19 cellular contexts compared by ENCODE assay signal in the genomic region with DNA sequence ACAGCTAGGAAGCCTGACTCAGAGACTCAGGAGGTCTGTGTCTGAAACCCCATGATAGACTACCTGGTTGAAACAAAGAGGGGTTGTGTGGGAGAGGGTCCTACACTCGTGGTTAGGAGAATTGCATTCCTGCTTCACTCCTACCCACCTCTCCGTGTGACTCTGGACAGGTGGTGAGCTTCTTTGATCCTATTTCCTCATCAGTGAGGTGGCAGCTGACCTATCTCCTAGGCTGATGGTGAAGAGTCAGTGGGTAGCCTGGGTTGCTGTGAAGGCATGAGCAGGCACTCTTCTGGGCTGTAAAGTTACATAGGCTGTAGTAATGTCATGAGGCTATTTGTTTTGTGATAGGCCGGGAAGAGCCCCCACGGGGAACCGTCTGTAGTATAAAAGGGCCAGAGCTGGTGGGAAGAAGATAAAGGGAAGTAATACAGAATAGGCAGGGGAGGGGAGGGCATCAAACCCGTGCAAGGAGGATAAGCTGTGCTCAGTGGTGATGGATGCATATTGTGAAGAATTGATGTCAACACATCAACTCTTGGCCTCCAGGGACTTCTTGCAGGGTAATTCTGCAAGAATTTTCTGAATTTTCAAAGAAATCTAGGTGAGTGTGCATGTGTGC. TPM values are rescaled to one million over a fixed set of nuclear protein-coding genes. Genes with fewer than 3 reads are reported as not detected.
DNase-seq lines count a peak whose midpoint lies in the region; ATAC-seq and TF ChIP-seq lines count a peak whose summit lies in the region.
"Had no signal": no experiment of that assay in that cellular context is flagged by ENCODE, and none has a peak within 500 bp of the region (broad histone marks: within the 10 kb centered on the region; RNA-seq: fewer than 3 reads in every experiment).

No MANE protein-coding gene starts in this region.

- H3K4me1 ChIP-seq in stomach, result peaks cover 6 to 66% (median 35%) of the 10 kb centered on the region in 4 donors

- 61 to 69% (median 69%) methylated on average over 6 of the region's 6 CpGs for WGBS in stomach, 5 donors

- ATAC-seq in activated B cell treated with CpG ODN at 0.5 μM for 24 hours (ENCODE audit: low read depth), result peak; percentile 51

- H3K36me3 Mint-ChIP-seq in activated B cell treated with CpG ODN at 0.5 μM for 24 hours (ENCODE audit: low read depth), result peaks cover 68% of the 10 kb centered on the region
- H3K36me3 Mint-ChIP-seq in neural crest cell (ENCODE audit: low read depth), result peaks cover 15% of the 10 kb centered on the region

- peaks cover 98% of the 10 kb centered on the region for H3K4me1 Mint-ChIP-seq in activated B cell treated with CpG ODN at 0.5 μM for 24 hours
- peaks cover 3% of the 10 kb centered on the region for H3K4me1 Mint-ChIP-seq in neural crest cell

- CTCF ChIA-PET in activated B cell treated with CpG ODN at 0.5 μM for 24 hours (lab: Charles Lee), result interaction anchor here (1.0 to 1.6 kb wide), 4 partner anchors 8 to 25 kb away, joined by 3 to 7 read pairs (median 4); no protein-coding TSS in a partner anchor

- no peak for TF ChIP-seq POLR2A in stomach (IDR thresholded peaks at IDR 0.05)

- H3K9me3 Mint-ChIP-seq in activated B cell treated with CpG ODN at 0.5 μM for 24 hours, result no peaks in the 10 kb centered on the region
- H3K9me3 Mint-ChIP-seq in neural crest cell, result no peaks in the 10 kb centered on the region

- H3K27ac Mint-ChIP-seq in activated B cell treated with CpG ODN at 0.5 μM for 24 hours (peak overlapping the region; percentile 84), neural crest cell (ENCODE audit: unreplicated experiment) (peak overlapping the region; percentile 73)
- H3K27ac Mint-ChIP-seq: mesothelial cell of epicardium had no signal

- peak overlapping the region in 2 of 5 donors; percentile 16 to 50 for H3K27ac ChIP-seq in stomach
- H3K27ac ChIP-seq: pancreas, thyroid gland had no signal

- intact Hi-C loops in activated B cell treated with CpG ODN at 0.5 μM for 24 hours (cut with micrococcal nuclease) (no loop called here), stomach (cut with DNase I; ENCODE audit: low total_unique reads) (no loop called here)

- H3K9me3 ChIP-seq in stomach, result no peaks in the 10 kb centered on the region
- H3K9me3 ChIP-seq: pancreas, thyroid gland had no signal

- no peak for TF ChIP-seq EP300 in stomach (IDR thresholded peaks at IDR 0.05)

- H3K27me3 ChIP-seq in stomach, result no peaks in the 10 kb centered on the region
- H3K27me3 ChIP-seq: pancreas, thyroid gland had no signal

- H3K27me3 Mint-ChIP-seq in activated B cell treated with CpG ODN at 0.5 μM for 24 hours (no peaks in the 10 kb centered on the region), neural crest cell (ENCODE audit: low read depth) (no peaks in the 10 kb centered on the region)

- TF ChIP-seq CTCF in activated B cell treated with CpG ODN at 0.5 μM for 24 hours (IDR thresholded peaks at IDR 0.05) (no peak), neural crest cell (conservative IDR thresholded peaks at IDR 0.05) (no peak), stomach (IDR thresholded peaks at IDR 0.05) (no peak)

- peaks cover 0 to 14% (median 6%) of the 10 kb centered on the region in 4 donors for H3K36me3 ChIP-seq in stomach
- H3K36me3 ChIP-seq: pancreas, thyroid gland had no signal

- peak overlapping the region; percentile 47 for H3K4me3 Mint-ChIP-seq in activated B cell treated with CpG ODN at 0.5 μM for 24 hours
- no peak overlapping the region for H3K4me3 Mint-ChIP-seq in neural crest cell
- H3K4me3 Mint-ChIP-seq: mesothelial cell of epicardium had no signal

- H3K4me3 ChIP-seq in GM08714 (ENCODE audit: low read length), result peak overlapping the region; percentile 12; the same call in 1 of the 2 replicates
- H3K4me3 ChIP-seq in stomach, result no peak overlapping the region
- H3K4me3 ChIP-seq: pancreas, thyroid gland had no signal

- in situ Hi-C loops in KBM-7 (cut with MboI; ENCODE audit: low pct_unique_long_range_greater_than_20kb, low sequenced_read_pairs), result no loop called here

- DNase-seq in KBM-7 (peak; percentile 59), activated B cell treated with CpG ODN at 0.5 μM for 24 hours (no peak), neural crest cell (ENCODE audit: low read depth, low spot score) (no peak), retina (no peak), SIG-M5 (lab: John Stamatoyannopoulos, UW) (no peak), stomach (no peak)
- DNase-seq: activated CD4-positive, CD25-positive, alpha-beta regulatory T cell; activated effector memory CD4-positive, alpha-beta T cell treated with Interleukin-2 at 50 U/mL for 16 hours; cerebellar nuclear complex; H7; hippocampal formation; KG1; kidney glomerular epithelial cell; NCI-H1436; pancreas; stimulated activated CD4-positive, alpha-beta T cell treated with anti-CD3 and anti-CD28 coated beads, Interleukin-4, amount 100 ng/mL, for 4 hours; thyroid gland had no signal

- POLR2A ChIA-PET in activated B cell treated with CpG ODN at 0.5 μM for 24 hours (lab: Charles Lee), result interaction anchor here (1.1 to 3.3 kb wide), 4 partner anchors 10 to 18 kb away, joined by 3 to 13 read pairs (median 4); no protein-coding TSS in a partner anchor

RNA-seq across cellular contexts. Expression of a gene that starts 20.8 kb away (rescaled TPM):
- 7.3 and 8.1 TPM in 2 replicates for total RNA-seq in activated B cell treated with CpG ODN at 0.5 μM for 24 hours
- total RNA-seq in neural crest cell, result 6.9 and 11.5 TPM in 2 replicates
- total RNA-seq in stomach, result 10 to 100 TPM in 2 of 5 donors, 1 to 10 TPM in 1, under 1 TPM in 1, not detected in 1; 0.89 to 38.2 (median 10.0) TPM
- polyA plus RNA-seq in stomach, result 1 to 10 TPM; 2.0 to 4.9 (median 2.8) TPM

RNA-seq across cellular contexts. Expression of a gene that starts 20.9 kb away (rescaled TPM):
- total RNA-seq in activated B cell treated with CpG ODN at 0.5 μM for 24 hours (64.3 and 75.0 TPM in 2 replicates), neural crest cell (50.1 and 51.7 TPM in 2 replicates), stomach (100 to 1,000 TPM in 1 of 5 donors, 10 to 100 TPM in 3, 1 to 10 TPM in 1; 4.9 to 102 (median 92.0) TPM)
- polyA plus RNA-seq in stomach, result 10 to 100 TPM; 22.4 to 48.0 (median 37.9) TPM

RNA-seq across cellular contexts. Expression of a gene that starts 53.6 kb away (rescaled TPM):
- total RNA-seq in activated B cell treated with CpG ODN at 0.5 μM for 24 hours (19.4 and 19.7 TPM in 2 replicates), neural crest cell (38.1 and 40.4 TPM in 2 replicates), stomach (10 to 100 TPM in 3 of 5 donors, 1 to 10 TPM in 2; 3.5 to 29.7 (median 11.7) TPM)
- 10 to 100 TPM; 11.8 to 13.2 (median 12.1) TPM for polyA plus RNA-seq in stomach

RNA-seq across cellular contexts. Expression of a gene that starts 53.8 kb away (rescaled TPM):
- 11.6 and 14.2 TPM in 2 replicates for total RNA-seq in activated B cell treated with CpG ODN at 0.5 μM for 24 hours
- 14.1 and 14.8 TPM in 2 replicates for total RNA-seq in neural crest cell
- total RNA-seq in stomach, result 10 to 100 TPM in 4 of 5 donors, not detected in 1; 13.4 to 22.8 (median 20.4) TPM
- 10 to 100 TPM in 2 of 3 donors, 1 to 10 TPM in 1; 9.6 to 15.1 (median 13.3) TPM for polyA plus RNA-seq in stomach
